In the genomic region with DNA sequence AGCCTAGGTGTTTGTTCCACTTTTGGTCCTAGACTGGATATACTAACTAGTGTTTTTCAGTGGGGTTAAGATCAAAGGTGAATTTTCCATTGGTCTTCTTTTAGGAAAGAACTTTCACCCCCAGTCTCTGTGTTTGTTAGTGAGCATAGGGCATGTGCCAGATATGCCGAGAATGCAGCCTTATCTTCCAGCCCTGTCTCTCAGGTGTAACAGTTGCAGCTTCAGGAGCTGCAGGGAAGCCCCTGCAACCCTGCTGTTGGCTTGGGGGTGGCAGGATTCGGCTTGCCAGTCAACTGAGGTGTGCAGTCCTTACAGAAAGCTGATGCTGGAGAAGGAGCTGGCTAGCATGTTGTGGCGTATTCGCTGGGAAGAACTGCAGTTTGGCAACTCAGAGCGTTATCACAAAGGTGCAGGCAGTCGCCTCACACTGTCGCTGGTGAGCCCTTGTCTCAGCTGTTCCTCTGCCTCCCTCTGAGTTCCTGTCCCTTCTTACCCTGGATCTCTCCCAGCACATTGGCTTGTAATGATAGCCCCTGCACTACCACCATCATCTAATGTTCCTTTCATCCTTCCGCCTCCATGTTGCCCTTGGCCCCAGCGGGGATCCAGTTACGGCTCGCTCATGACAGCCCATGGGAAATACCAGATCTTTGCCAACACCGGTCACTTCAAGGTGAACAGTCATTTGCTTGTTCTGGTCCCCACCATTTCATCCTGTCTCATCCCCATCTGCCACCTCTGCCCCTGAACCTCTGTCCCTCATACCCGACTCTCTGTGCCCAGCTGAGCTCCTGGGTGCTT, we compare ENCODE assay signal across 1 cellular context.
TF ChIP-seq lines count a peak whose summit lies in the region.

No MANE protein-coding gene starts in this region.

TF ChIP-seq in HepG2, 621 proteins besides CTCF, POLR2A, EP300 and RAD21 (continued from another document):
- TF ChIP-seq CAMTA2 (CRISPR knock-in tag; IDR thresholded peaks at IDR 0.05; ENCODE audit: borderline replicate concordance), result 0 out of 2 replicates have a peak, but pooled peaks have one; percentile 37
- no peak for TF ChIP-seq ZNF232 (CRISPR knock-in tag; IDR thresholded peaks at IDR 0.05; ENCODE audit: borderline replicate concordance)
- no peak for TF ChIP-seq SMAD9 (CRISPR knock-in tag; IDR thresholded peaks at IDR 0.05)
- TF ChIP-seq PPARG (CRISPR knock-in tag; conservative IDR thresholded peaks at IDR 0.05), result peak; percentile 78
- 0 out of 2 replicates have a peak, but pooled peaks have one; percentile 28 for TF ChIP-seq KDM5B (CRISPR knock-in tag; IDR thresholded peaks at IDR 0.05; ENCODE audit: borderline replicate concordance)
- TF ChIP-seq NFKBIZ (CRISPR knock-in tag; IDR thresholded peaks at IDR 0.05), result no peak
- no peak for TF ChIP-seq ZNF552 (CRISPR knock-in tag; IDR thresholded peaks at IDR 0.05; ENCODE audit: borderline replicate concordance)
- no peak for TF ChIP-seq ZFP82 (CRISPR knock-in tag; IDR thresholded peaks at IDR 0.05; ENCODE audit: borderline replicate concordance)
- no peak for TF ChIP-seq KLF12 (CRISPR knock-in tag; IDR thresholded peaks at IDR 0.05; ENCODE audit: borderline replicate concordance)
- TF ChIP-seq SALL1 (CRISPR knock-in tag; IDR thresholded peaks at IDR 0.05), result peak; percentile 48; the same call in 1 of the 2 replicates
- no peak for TF ChIP-seq ATF7-NPFF (CRISPR knock-in tag; IDR thresholded peaks at IDR 0.05; ENCODE audit: low read depth)
- TF ChIP-seq, protein P1, sequence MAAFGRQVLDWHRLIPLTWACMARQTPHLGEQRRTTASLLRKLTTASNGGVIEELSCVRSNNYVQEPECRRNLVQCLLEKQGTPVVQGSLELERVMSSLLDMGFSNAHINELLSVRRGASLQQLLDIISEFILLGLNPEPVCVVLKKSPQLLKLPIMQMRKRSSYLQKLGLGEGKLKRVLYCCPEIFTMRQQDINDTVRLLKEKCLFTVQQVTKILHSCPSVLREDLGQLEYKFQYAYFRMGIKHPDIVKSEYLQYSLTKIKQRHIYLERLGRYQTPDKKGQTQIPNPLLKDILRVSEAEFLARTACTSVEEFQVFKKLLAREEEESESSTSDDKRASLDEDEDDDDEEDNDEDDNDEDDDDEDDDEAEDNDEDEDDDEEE (CRISPR knock-in tag; IDR thresholded peaks at IDR 0.05), result no peak
- no peak for TF ChIP-seq ZNF746 (CRISPR knock-in tag; IDR thresholded peaks at IDR 0.05)
- TF ChIP-seq, protein P2, sequence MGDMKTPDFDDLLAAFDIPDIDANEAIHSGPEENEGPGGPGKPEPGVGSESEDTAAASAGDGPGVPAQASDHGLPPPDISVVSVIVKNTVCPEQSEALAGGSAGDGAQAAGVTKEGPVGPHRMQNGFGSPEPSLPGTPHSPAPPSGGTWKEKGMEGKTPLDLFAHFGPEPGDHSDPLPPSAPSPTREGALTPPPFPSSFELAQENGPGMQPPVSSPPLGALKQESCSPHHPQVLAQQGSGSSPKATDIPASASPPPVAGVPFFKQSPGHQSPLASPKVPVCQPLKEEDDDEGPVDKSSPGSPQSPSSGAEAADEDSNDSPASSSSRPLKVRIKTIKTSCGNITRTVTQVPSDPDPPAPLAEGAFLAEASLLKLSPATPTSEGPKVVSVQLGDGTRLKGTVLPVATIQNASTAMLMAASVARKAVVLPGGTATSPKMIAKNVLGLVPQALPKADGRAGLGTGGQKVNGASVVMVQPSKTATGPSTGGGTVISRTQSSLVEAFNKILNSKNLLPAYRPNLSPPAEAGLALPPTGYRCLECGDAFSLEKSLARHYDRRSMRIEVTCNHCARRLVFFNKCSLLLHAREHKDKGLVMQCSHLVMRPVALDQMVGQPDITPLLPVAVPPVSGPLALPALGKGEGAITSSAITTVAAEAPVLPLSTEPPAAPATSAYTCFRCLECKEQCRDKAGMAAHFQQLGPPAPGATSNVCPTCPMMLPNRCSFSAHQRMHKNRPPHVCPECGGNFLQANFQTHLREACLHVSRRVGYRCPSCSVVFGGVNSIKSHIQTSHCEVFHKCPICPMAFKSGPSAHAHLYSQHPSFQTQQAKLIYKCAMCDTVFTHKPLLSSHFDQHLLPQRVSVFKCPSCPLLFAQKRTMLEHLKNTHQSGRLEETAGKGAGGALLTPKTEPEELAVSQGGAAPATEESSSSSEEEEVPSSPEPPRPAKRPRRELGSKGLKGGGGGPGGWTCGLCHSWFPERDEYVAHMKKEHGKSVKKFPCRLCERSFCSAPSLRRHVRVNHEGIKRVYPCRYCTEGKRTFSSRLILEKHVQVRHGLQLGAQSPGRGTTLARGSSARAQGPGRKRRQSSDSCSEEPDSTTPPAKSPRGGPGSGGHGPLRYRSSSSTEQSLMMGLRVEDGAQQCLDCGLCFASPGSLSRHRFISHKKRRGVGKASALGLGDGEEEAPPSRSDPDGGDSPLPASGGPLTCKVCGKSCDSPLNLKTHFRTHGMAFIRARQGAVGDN (CRISPR knock-in tag; IDR thresholded peaks at IDR 0.05), result peak; percentile 58
- no peak for TF ChIP-seq KMT2A (CRISPR knock-in tag; IDR thresholded peaks at IDR 0.05)
- TF ChIP-seq, protein P3, sequence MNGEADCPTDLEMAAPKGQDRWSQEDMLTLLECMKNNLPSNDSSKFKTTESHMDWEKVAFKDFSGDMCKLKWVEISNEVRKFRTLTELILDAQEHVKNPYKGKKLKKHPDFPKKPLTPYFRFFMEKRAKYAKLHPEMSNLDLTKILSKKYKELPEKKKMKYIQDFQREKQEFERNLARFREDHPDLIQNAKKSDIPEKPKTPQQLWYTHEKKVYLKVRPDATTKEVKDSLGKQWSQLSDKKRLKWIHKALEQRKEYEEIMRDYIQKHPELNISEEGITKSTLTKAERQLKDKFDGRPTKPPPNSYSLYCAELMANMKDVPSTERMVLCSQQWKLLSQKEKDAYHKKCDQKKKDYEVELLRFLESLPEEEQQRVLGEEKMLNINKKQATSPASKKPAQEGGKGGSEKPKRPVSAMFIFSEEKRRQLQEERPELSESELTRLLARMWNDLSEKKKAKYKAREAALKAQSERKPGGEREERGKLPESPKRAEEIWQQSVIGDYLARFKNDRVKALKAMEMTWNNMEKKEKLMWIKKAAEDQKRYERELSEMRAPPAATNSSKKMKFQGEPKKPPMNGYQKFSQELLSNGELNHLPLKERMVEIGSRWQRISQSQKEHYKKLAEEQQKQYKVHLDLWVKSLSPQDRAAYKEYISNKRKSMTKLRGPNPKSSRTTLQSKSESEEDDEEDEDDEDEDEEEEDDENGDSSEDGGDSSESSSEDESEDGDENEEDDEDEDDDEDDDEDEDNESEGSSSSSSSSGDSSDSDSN (CRISPR knock-in tag; IDR thresholded peaks at IDR 0.05), result no peak
- TF ChIP-seq ZNF30 (CRISPR knock-in tag; IDR thresholded peaks at IDR 0.05), result no peak
